1 cellular context compared by ENCODE assay signal in genomic region chr3:17741621-17742091, GRCh38.
TF ChIP-seq lines count a peak whose summit lies in the region.

No MANE protein-coding gene starts in this region.

TF ChIP-seq in HepG2, 621 proteins besides CTCF, POLR2A, EP300 and RAD21 (continued from another document):
- TF ChIP-seq NFIC (IDR thresholded peaks at IDR 0.05; ENCODE audit: low read length) (peak; percentile 62; the same call in 1 of the 2 replicates), ZNF792 (CRISPR knock-in tag; IDR thresholded peaks at IDR 0.05) (no peak), ZBTB4 (CRISPR knock-in tag; IDR thresholded peaks at IDR 0.05; ENCODE audit: borderline replicate concordance) (no peak), ATF2 (CRISPR knock-in tag; IDR thresholded peaks at IDR 0.05) (peak; percentile 10; the same call in 1 of the 2 replicates), REXO4 (CRISPR knock-in tag; IDR thresholded peaks at IDR 0.05; ENCODE audit: borderline replicate concordance) (no peak), ZNF253 (CRISPR knock-in tag; IDR thresholded peaks at IDR 0.05; ENCODE audit: borderline replicate concordance) (no peak), ZNF10 (CRISPR knock-in tag; IDR thresholded peaks at IDR 0.05; ENCODE audit: borderline replicate concordance, low read depth) (no peak), MXI1 (IDR thresholded peaks at IDR 0.05; ENCODE audit: borderline replicate concordance, low read depth, low read length) (peak; percentile 47; the same call in 1 of the 3 replicates), ETV5 (CRISPR knock-in tag; IDR thresholded peaks at IDR 0.05; ENCODE audit: borderline replicate concordance) (peak; percentile 71; the same call in 1 of the 2 replicates), ZSCAN5A (CRISPR knock-in tag; IDR thresholded peaks at IDR 0.05; ENCODE audit: borderline replicate concordance) (no peak; the same call in 1 of the 2 replicates), RXRB (CRISPR knock-in tag; IDR thresholded peaks at IDR 0.05; ENCODE audit: borderline replicate concordance) (peak; percentile 15; the same call in 1 of the 2 replicates), BATF2 (CRISPR knock-in tag; IDR thresholded peaks at IDR 0.05) (no peak), MBD4 (IDR thresholded peaks at IDR 0.05; ENCODE audit: borderline replicate concordance, low read length) (no peak), HMGXB4 (CRISPR knock-in tag; IDR thresholded peaks at IDR 0.05; ENCODE audit: borderline replicate concordance in 1 of 2, low read depth in 1 of 2) (no peak), GABPA (IDR thresholded peaks at IDR 0.05; ENCODE audit: low read depth, low read length) (no peak; the same call in 1 of the 2 replicates), GABPA (CRISPR knock-in tag; IDR thresholded peaks at IDR 0.05; ENCODE audit: low read depth) (peak; percentile 75)
